In genomic region chr7:25726682-25727357, GRCh38 we compare ENCODE assay signal across 17 cellular contexts.
A peak's percentile ranks its signal among the peaks of the same experiment; 100 is the strongest.
DNase-seq lines count a peak whose midpoint lies in the region; ATAC-seq, FAIRE-seq and TF ChIP-seq lines count a peak whose summit lies in the region.
"Had no signal": no experiment of that assay in that cellular context is flagged by ENCODE, and none has a peak within 500 bp of the region (broad histone marks: within the 10 kb centered on the region; RNA-seq: fewer than 3 reads in every experiment).

No MANE protein-coding gene starts in this region.

- ATAC-seq in esophagus mucosa, result peak; percentile 48
- ATAC-seq: naive thymus-derived CD8-positive, alpha-beta T cell; right cardiac atrium had no signal

- FAIRE-seq in HTR-8/SVneo (lab: Jason Lieb, UNC), result no peak

- peak; percentile 32 for DNase-seq in Karpas-422
- peak; percentile 69 for DNase-seq in NCI-H2227 treated with DMSO at 0.1 percent for 48 hours (lab: John Stamatoyannopoulos, UW)
- no peak for DNase-seq in trophoblast cell
- DNase-seq in A673 (ENCODE audit: low spot score), result no peak
- DNase-seq in HTR-8/SVneo (ENCODE audit: insufficient read length, low spot score), result no peak
- DNase-seq in H4 (ENCODE audit: low spot score), result no peak
- DNase-seq: activated CD4-positive, alpha-beta T cell treated with anti-CD3 and anti-CD28 coated beads, Interleukin-2, amount 50 U/mL, for 1 hour; activated naive CD8-positive, alpha-beta T cell treated with anti-CD3 and anti-CD28 coated beads for 36 hours; DMS79; effector CD8-positive, alpha-beta T cell; lower lobe of right lung; naive thymus-derived CD8-positive, alpha-beta T cell; right cardiac atrium; stimulated activated CD4-positive, alpha-beta T cell treated with anti-CD3 and anti-CD28 coated beads, Interleukin-2, amount 100 ng/mL, for 24 hours; testis had no signal

- H3K4me1 ChIP-seq in Karpas-422 (ENCODE audit: low read length), result peaks cover 9% of the 10 kb centered on the region
- peaks cover 7 to 15% of the 10 kb centered on the region in 2 experiments for H3K4me1 ChIP-seq in trophoblast cell (ENCODE audit: control insufficient read depth in 1 of 2, insufficient read depth in 2 of 2, low read length in 2 of 2)
- peaks cover 9% of the 10 kb centered on the region for H3K4me1 ChIP-seq in A673 (ENCODE audit: insufficient read depth, low read length, poor library complexity, severe bottlenecking)
- H3K4me1 ChIP-seq: lower lobe of right lung had no signal

- intact Hi-C loops in A673 (cut with micrococcal nuclease; ENCODE audit: unreplicated experiment), result no loop called here

- H2BK120ac ChIP-seq in trophoblast cell (ENCODE audit: insufficient read depth, low read length, poor library complexity), result peak overlapping the region; percentile 99

- H3K79me1 ChIP-seq in trophoblast cell (ENCODE audit: low read length), result peaks cover 40% of the 10 kb centered on the region

- H3K4me2 ChIP-seq in Karpas-422 (ENCODE audit: low read depth, low read length, poor library complexity, severe bottlenecking), result no peak overlapping the region
- H3K4me2 ChIP-seq in trophoblast cell (ENCODE audit: low read length), result no peak overlapping the region
- H3K4me2 ChIP-seq: BLaER1 treated with 17β-estradiol and CSF1 and Interleukin-3, amounts not matched to agents 10 nM and 100 nM had no signal

- POLR2A ChIA-PET in A673 (lab: Charles Lee; ENCODE audit: low non-redundant PET), result no interaction called here

- H3K27ac ChIP-seq in Karpas-422 (ENCODE audit: low read length) (no peak overlapping the region), trophoblast cell (ENCODE audit: low read depth, low read length) (peak overlapping the region; percentile 100), A673 (ENCODE audit: low read depth, low read length, poor library complexity, severe bottlenecking) (no peak overlapping the region)
- H3K27ac ChIP-seq: BLaER1 treated with 17β-estradiol and CSF1 and Interleukin-3, amounts not matched to agents 10 nM and 100 nM; lower lobe of right lung had no signal

- H2AFZ ChIP-seq in Karpas-422 (ENCODE audit: low read length) (no peak overlapping the region), trophoblast cell (ENCODE audit: insufficient read depth, low read length, poor library complexity) (peak overlapping the region; percentile 48)

- H4K8ac ChIP-seq in trophoblast cell (ENCODE audit: low read depth, low read length), result peak overlapping the region; percentile 90

- H4K12ac ChIP-seq in trophoblast cell (ENCODE audit: low read depth, low read length), result peak overlapping the region; percentile 45

- H4K91ac ChIP-seq in trophoblast cell (ENCODE audit: low read depth, low read length), result peak overlapping the region; percentile 100

- H3K9ac ChIP-seq in Karpas-422 (ENCODE audit: low read length) (no peak overlapping the region), trophoblast cell (ENCODE audit: low read length) (peak overlapping the region; percentile 60)
- H3K9ac ChIP-seq: BLaER1 treated with 17β-estradiol and CSF1 and Interleukin-3, amounts not matched to agents 10 nM and 100 nM had no signal

- no CpG with 5 or more reads among the region's 11 CpGs for WGBS in trophoblast cell (ENCODE audit: extremely low coverage, insufficient coverage, insufficient read length)

- H3K9me3 ChIP-seq in Karpas-422 (ENCODE audit: low read length), result no peaks in the 10 kb centered on the region
- H3K9me3 ChIP-seq in trophoblast cell (ENCODE audit: insufficient read depth, low read depth, low read length), result no peaks in the 10 kb centered on the region
- no peaks in the 10 kb centered on the region for H3K9me3 ChIP-seq in A673 (ENCODE audit: low read depth, low read length, poor library complexity, severe bottlenecking)
- H3K9me3 ChIP-seq: BLaER1 treated with 17β-estradiol and CSF1 and Interleukin-3, amounts not matched to agents 10 nM and 100 nM; lower lobe of right lung; testis had no signal

- peak overlapping the region; percentile 84 for H2AK5ac ChIP-seq in trophoblast cell (ENCODE audit: low read length)

- no peak overlapping the region for H3K4me3 ChIP-seq in Karpas-422 (ENCODE audit: low read length)
- no peak overlapping the region for H3K4me3 ChIP-seq in trophoblast cell (ENCODE audit: low read depth, low read length)
- no peak overlapping the region for H3K4me3 ChIP-seq in A673 (ENCODE audit: low read depth, low read length, poor library complexity, severe bottlenecking)
- H3K4me3 ChIP-seq: BLaER1 treated with 17β-estradiol and CSF1 and Interleukin-3, amounts not matched to agents 10 nM and 100 nM; lower lobe of right lung; testis had no signal

- H3K36me3 ChIP-seq in Karpas-422 (ENCODE audit: insufficient read depth, low read length), result no peaks in the 10 kb centered on the region
- H3K36me3 ChIP-seq in trophoblast cell (ENCODE audit: control insufficient read depth in 1 of 2, insufficient read depth in 2 of 2, low read length in 2 of 2), result no peaks in the 10 kb centered on the region
- no peaks in the 10 kb centered on the region for H3K36me3 ChIP-seq in A673 (ENCODE audit: insufficient read depth, low read length, poor library complexity, severe bottlenecking)
- H3K36me3 ChIP-seq: BLaER1 treated with 17β-estradiol and CSF1 and Interleukin-3, amounts not matched to agents 10 nM and 100 nM; lower lobe of right lung had no signal

- no peaks in the 10 kb centered on the region for H4K20me1 ChIP-seq in Karpas-422 (ENCODE audit: insufficient read depth, low read depth, low read length)
- H4K20me1 ChIP-seq: BLaER1 treated with 17β-estradiol and CSF1 and Interleukin-3, amounts not matched to agents 10 nM and 100 nM had no signal

- H3K9me2 ChIP-seq in Karpas-422 (replicated peaks; ENCODE audit: insufficient read depth, low read length), result no peaks in the 10 kb centered on the region

- H3K18ac ChIP-seq in trophoblast cell (ENCODE audit: low read length), result peak overlapping the region; percentile 92

- H3K79me2 ChIP-seq in Karpas-422 (ENCODE audit: low read length), result no peaks in the 10 kb centered on the region
- H3K79me2 ChIP-seq in trophoblast cell (ENCODE audit: control insufficient read depth, insufficient read depth, low read length, poor library complexity), result peaks cover 9% of the 10 kb centered on the region

- H3K14ac ChIP-seq in trophoblast cell (ENCODE audit: low read length), result peak overlapping the region; percentile 92

- peak overlapping the region; percentile 81 for H3K4ac ChIP-seq in trophoblast cell (ENCODE audit: low read depth, low read length)

- peak overlapping the region; percentile 85 for H2BK12ac ChIP-seq in trophoblast cell (ENCODE audit: low read length)

- no peak for TF ChIP-seq CTCF in A673 (conservative IDR thresholded peaks at IDR 0.05; ENCODE audit: low read depth, low read length)

- H2BK5ac ChIP-seq in trophoblast cell (ENCODE audit: low read depth, low read length, poor library complexity), result peak overlapping the region; percentile 99

- no TSS peak for BruUV-seq in A673 (replicated peaks; lab: Mats Ljungman, UMichigan)

- H3K23ac ChIP-seq in trophoblast cell (ENCODE audit: low read length), result no peak overlapping the region

- H3K27me3 ChIP-seq in Karpas-422 (ENCODE audit: low read length), result no peaks in the 10 kb centered on the region
- no peaks in the 10 kb centered on the region for H3K27me3 ChIP-seq in trophoblast cell (ENCODE audit: insufficient read depth, low read length)
- H3K27me3 ChIP-seq in A673 (replicated peaks; ENCODE audit: insufficient read depth, low read depth, low read length, poor library complexity), result peaks cover 20% of the 10 kb centered on the region
- H3K27me3 ChIP-seq: BLaER1 treated with 17β-estradiol and CSF1 and Interleukin-3, amounts not matched to agents 10 nM and 100 nM; testis had no signal

- CTCF ChIA-PET in A673 (lab: Charles Lee), result no interaction called here

Comparison
In these comparisons a context has a peak if more than half of its experiments do, and no peak if none do; other contexts are left out.
1. DNase-seq: peak in Karpas-422 (single experiment) and NCI-H2227 treated with DMSO at 0.1 percent for 48 hours (single experiment); none in trophoblast cell (0 of 2), A673 (single experiment), HTR-8/SVneo (single experiment) and H4 (single experiment).